Comparison of ENCODE assay signal across 9 cellular contexts in the genomic region with DNA sequence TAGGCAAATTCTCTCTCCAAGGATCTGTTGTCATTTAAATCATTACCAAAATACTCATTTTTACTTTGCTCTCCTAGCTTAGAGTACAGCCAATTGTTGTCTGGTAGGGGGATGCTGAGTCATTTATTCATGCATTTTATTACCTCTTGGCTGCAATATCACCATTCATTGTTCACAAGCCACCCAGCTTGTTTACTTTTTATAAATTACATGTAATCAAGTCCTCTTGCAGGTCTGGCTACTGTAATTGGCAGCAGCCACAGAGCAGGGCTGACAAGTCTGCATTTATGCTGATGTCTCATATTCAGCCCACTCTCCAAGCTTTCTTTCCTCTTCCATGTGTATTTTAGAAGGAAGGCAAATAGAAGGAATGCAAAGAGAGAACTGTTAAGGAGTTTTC. TPM values are rescaled to one million over a fixed set of nuclear protein-coding genes. Genes with fewer than 3 reads are reported as not detected.
DNase-seq lines count a peak whose midpoint lies in the region; ATAC-seq and TF ChIP-seq lines count a peak whose summit lies in the region.
"Had no signal": no experiment of that assay in that cellular context is flagged by ENCODE, and none has a peak within 500 bp of the region (broad histone marks: within the 10 kb centered on the region; RNA-seq: fewer than 3 reads in every experiment).

No MANE protein-coding gene starts in this region.

- ATAC-seq in SK-N-SH treated with all-trans-retinoic acid at 6 μM for 48 hours (peak; percentile 69), gastroesophageal sphincter (no peak)
- ATAC-seq: natural killer cell had no signal

- TF ChIP-seq EP300 in gastroesophageal sphincter (IDR thresholded peaks at IDR 0.05) = no peak

- intact Hi-C loops in thyroid gland (cut with DNase I) = no loop called here

- H3K4me1 ChIP-seq in gastroesophageal sphincter (peaks cover 35 to 72% (median 37%) of the 10 kb centered on the region in 3 donors), thyroid gland (peaks cover 17 to 41% of the 10 kb centered on the region in 2 donors)

- no peaks in the 10 kb centered on the region for H3K27me3 ChIP-seq in gastroesophageal sphincter
- H3K27me3 ChIP-seq in thyroid gland = no peaks in the 10 kb centered on the region

- H3K4me3 ChIP-seq in gastroesophageal sphincter (no peak overlapping the region), thyroid gland (replicated peaks in 1 of 3) (no peak overlapping the region)

- no peak for TF ChIP-seq CTCF in gastroesophageal sphincter (IDR thresholded peaks at IDR 0.05)
- TF ChIP-seq CTCF in thyroid gland (IDR thresholded peaks at IDR 0.05) = no peak

- H3K36me3 ChIP-seq in gastroesophageal sphincter = no peaks in the 10 kb centered on the region
- no peaks in the 10 kb centered on the region for H3K36me3 ChIP-seq in thyroid gland

- TF ChIP-seq POLR2A in gastroesophageal sphincter (IDR thresholded peaks at IDR 0.05) = no peak
- no peak for TF ChIP-seq POLR2A in thyroid gland (IDR thresholded peaks at IDR 0.05)

- DNase-seq in NCI-H1092 treated with DMSO at 0.1 percent for 48 hours (lab: John Stamatoyannopoulos, UW) (peak; percentile 82), thyroid gland (no peak), occipital lobe (lab: John Stamatoyannopoulos, UW) (no peak), HK-2 (ENCODE audit: unreplicated experiment) (no peak)
- DNase-seq in central memory CD4-positive, alpha-beta T cell = no peak
- DNase-seq: natural killer cell, SHP77 had no signal

- peak overlapping the region; percentile 60 to 68 (median 66) for H3K27ac ChIP-seq in gastroesophageal sphincter
- H3K27ac ChIP-seq in thyroid gland = peak overlapping the region in 2 of 3 donors; percentile 1 to 44

- no peaks in the 10 kb centered on the region for H3K9me3 ChIP-seq in gastroesophageal sphincter
- H3K9me3 ChIP-seq in thyroid gland = no peaks in the 10 kb centered on the region

TF ChIP-seq in SK-N-SH treated with all-trans-retinoic acid at 6 μM for 48 hours, 23 proteins besides CTCF, POLR2A, EP300 and RAD21 (continues in another document):
- TF ChIP-seq TCF4 (CRISPR knock-in tag; IDR thresholded peaks at IDR 0.05; ENCODE audit: borderline replicate concordance) (peak; percentile 70; the same call in 1 of the 2 replicates), ARNTL (CRISPR knock-in tag; IDR thresholded peaks at IDR 0.05; ENCODE audit: borderline replicate concordance, low read depth) (no peak), ZFP30 (CRISPR knock-in tag; IDR thresholded peaks at IDR 0.05) (no peak), ZC3H10 (CRISPR knock-in tag; IDR thresholded peaks at IDR 0.05) (no peak), ISL1 (CRISPR knock-in tag; IDR thresholded peaks at IDR 0.05) (peak; percentile 56), CSDC2 (CRISPR knock-in tag; IDR thresholded peaks at IDR 0.05) (no peak), ZFP3 (CRISPR knock-in tag; IDR thresholded peaks at IDR 0.05) (no peak), RARB (CRISPR knock-in tag; IDR thresholded peaks at IDR 0.05) (no peak), TOX (CRISPR knock-in tag; IDR thresholded peaks at IDR 0.05; ENCODE audit: borderline replicate concordance) (no peak), SNAI2 (CRISPR knock-in tag; IDR thresholded peaks at IDR 0.05) (no peak), ZNF70 (CRISPR knock-in tag; IDR thresholded peaks at IDR 0.05) (no peak), ZNF565 (CRISPR knock-in tag; conservative IDR thresholded peaks at IDR 0.05; ENCODE audit: low read depth) (no peak), BACH2 (CRISPR knock-in tag; IDR thresholded peaks at IDR 0.05; ENCODE audit: borderline replicate concordance) (peak; percentile 82; the same call in 1 of the 2 replicates), PPARA (CRISPR knock-in tag; IDR thresholded peaks at IDR 0.05; ENCODE audit: borderline replicate concordance) (no peak), OSR1 (CRISPR knock-in tag; IDR thresholded peaks at IDR 0.05) (no peak), GLIS3 (CRISPR knock-in tag; IDR thresholded peaks at IDR 0.05) (no peak), ESRRG (CRISPR knock-in tag; IDR thresholded peaks at IDR 0.05) (no peak)
- TF ChIP-seq, protein P1, sequence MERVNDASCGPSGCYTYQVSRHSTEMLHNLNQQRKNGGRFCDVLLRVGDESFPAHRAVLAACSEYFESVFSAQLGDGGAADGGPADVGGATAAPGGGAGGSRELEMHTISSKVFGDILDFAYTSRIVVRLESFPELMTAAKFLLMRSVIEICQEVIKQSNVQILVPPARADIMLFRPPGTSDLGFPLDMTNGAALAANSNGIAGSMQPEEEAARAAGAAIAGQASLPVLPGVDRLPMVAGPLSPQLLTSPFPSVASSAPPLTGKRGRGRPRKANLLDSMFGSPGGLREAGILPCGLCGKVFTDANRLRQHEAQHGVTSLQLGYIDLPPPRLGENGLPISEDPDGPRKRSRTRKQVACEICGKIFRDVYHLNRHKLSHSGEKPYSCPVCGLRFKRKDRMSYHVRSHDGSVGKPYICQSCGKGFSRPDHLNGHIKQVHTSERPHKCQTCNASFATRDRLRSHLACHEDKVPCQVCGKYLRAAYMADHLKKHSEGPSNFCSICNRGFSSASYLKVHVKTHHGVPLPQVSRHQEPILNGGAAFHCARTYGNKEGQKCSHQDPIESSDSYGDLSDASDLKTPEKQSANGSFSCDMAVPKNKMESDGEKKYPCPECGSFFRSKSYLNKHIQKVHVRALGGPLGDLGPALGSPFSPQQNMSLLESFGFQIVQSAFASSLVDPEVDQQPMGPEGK (CRISPR knock-in tag; IDR thresholded peaks at IDR 0.05; ENCODE audit: borderline replicate concordance) = no peak
- TF ChIP-seq, protein P2, sequence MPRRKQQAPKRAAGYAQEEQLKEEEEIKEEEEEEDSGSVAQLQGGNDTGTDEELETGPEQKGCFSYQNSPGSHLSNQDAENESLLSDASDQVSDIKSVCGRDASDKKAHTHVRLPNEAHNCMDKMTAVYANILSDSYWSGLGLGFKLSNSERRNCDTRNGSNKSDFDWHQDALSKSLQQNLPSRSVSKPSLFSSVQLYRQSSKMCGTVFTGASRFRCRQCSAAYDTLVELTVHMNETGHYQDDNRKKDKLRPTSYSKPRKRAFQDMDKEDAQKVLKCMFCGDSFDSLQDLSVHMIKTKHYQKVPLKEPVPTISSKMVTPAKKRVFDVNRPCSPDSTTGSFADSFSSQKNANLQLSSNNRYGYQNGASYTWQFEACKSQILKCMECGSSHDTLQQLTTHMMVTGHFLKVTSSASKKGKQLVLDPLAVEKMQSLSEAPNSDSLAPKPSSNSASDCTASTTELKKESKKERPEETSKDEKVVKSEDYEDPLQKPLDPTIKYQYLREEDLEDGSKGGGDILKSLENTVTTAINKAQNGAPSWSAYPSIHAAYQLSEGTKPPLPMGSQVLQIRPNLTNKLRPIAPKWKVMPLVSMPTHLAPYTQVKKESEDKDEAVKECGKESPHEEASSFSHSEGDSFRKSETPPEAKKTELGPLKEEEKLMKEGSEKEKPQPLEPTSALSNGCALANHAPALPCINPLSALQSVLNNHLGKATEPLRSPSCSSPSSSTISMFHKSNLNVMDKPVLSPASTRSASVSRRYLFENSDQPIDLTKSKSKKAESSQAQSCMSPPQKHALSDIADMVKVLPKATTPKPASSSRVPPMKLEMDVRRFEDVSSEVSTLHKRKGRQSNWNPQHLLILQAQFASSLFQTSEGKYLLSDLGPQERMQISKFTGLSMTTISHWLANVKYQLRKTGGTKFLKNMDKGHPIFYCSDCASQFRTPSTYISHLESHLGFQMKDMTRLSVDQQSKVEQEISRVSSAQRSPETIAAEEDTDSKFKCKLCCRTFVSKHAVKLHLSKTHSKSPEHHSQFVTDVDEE (CRISPR knock-in tag; IDR thresholded peaks at IDR 0.05) = 0 out of 2 replicates have a peak, but pooled peaks have one; percentile 55
- TF ChIP-seq, protein P3, sequence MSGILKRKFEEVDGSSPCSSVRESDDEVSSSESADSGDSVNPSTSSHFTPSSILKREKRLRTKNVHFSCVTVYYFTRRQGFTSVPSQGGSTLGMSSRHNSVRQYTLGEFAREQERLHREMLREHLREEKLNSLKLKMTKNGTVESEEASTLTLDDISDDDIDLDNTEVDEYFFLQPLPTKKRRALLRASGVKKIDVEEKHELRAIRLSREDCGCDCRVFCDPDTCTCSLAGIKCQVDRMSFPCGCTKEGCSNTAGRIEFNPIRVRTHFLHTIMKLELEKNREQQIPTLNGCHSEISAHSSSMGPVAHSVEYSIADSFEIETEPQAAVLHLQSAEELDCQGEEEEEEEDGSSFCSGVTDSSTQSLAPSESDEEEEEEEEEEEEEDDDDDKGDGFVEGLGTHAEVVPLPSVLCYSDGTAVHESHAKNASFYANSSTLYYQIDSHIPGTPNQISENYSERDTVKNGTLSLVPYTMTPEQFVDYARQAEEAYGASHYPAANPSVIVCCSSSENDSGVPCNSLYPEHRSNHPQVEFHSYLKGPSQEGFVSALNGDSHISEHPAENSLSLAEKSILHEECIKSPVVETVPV (CRISPR knock-in tag; IDR thresholded peaks at IDR 0.05) = no peak
- TF ChIP-seq, protein P4, sequence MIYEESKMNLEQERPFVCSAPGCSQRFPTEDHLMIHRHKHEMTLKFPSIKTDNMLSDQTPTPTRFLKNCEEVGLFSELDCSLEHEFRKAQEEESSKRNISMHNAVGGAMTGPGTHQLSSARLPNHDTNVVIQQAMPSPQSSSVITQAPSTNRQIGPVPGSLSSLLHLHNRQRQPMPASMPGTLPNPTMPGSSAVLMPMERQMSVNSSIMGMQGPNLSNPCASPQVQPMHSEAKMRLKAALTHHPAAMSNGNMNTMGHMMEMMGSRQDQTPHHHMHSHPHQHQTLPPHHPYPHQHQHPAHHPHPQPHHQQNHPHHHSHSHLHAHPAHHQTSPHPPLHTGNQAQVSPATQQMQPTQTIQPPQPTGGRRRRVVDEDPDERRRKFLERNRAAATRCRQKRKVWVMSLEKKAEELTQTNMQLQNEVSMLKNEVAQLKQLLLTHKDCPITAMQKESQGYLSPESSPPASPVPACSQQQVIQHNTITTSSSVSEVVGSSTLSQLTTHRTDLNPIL (CRISPR knock-in tag; IDR thresholded peaks at IDR 0.05; ENCODE audit: low read depth) = no peak
- TF ChIP-seq, protein P5, sequence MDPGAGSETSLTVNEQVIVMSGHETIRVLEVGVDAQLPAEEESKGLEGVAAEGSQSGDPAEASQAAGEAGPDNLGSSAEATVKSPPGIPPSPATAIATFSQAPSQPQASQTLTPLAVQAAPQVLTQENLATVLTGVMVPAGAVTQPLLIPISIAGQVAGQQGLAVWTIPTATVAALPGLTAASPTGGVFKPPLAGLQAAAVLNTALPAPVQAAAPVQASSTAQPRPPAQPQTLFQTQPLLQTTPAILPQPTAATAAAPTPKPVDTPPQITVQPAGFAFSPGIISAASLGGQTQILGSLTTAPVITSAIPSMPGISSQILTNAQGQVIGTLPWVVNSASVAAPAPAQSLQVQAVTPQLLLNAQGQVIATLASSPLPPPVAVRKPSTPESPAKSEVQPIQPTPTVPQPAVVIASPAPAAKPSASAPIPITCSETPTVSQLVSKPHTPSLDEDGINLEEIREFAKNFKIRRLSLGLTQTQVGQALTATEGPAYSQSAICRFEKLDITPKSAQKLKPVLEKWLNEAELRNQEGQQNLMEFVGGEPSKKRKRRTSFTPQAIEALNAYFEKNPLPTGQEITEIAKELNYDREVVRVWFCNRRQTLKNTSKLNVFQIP (CRISPR knock-in tag; IDR thresholded peaks at IDR 0.05; ENCODE audit: borderline replicate concordance, low read depth) = no peak

RNA-seq across cellular contexts. Expression of a gene that starts 15.4 kb away (rescaled TPM):
- 100 to 1,000 TPM; 102 to 129 (median 118) TPM for total RNA-seq in gastroesophageal sphincter
- total RNA-seq in thyroid gland = 10 to 100 TPM; 20.3 to 40.8 (median 32.5) TPM
- total RNA-seq in occipital lobe = 25.9 TPM
